22 cellular contexts compared by ENCODE assay signal in genomic region chr7:132272763-132273371, GRCh38.
"Had no signal": no experiment of that assay in that cellular context is flagged by ENCODE, and none has a peak within 500 bp of the region (broad histone marks: within the 10 kb centered on the region; RNA-seq: fewer than 3 reads in every experiment).

No MANE protein-coding gene starts in this region.

- H3K36me3 ChIP-seq: colonic mucosa, esophagus muscularis mucosa, esophagus squamous epithelium, gastrocnemius medialis, gastroesophageal sphincter, heart left ventricle, heart right ventricle had no signal

- H3K27ac ChIP-seq: colonic mucosa, dorsolateral prefrontal cortex, epithelial cell of prostate, esophagus muscularis mucosa, esophagus squamous epithelium, foreskin keratinocyte, gastrocnemius medialis, gastroesophageal sphincter, heart left ventricle, heart right ventricle had no signal

- H3K27me3 ChIP-seq: colonic mucosa, esophagus muscularis mucosa, esophagus squamous epithelium, gastrocnemius medialis, gastroesophageal sphincter, heart left ventricle, heart right ventricle had no signal

- DNase-seq: colonic mucosa; cortex of kidney; dermis blood vessel endothelial cell; dorsolateral prefrontal cortex; effector CD4-positive, alpha-beta T cell; effector CD8-positive, alpha-beta T cell; effector memory CD4-positive, alpha-beta T cell; effector memory CD8-positive, alpha-beta T cell; endodermal cell; erythroblast; esophagus squamous epithelium; foreskin fibroblast; foreskin keratinocyte; foreskin melanocyte; gastrocnemius medialis; glutamatergic neuron; head of caudate nucleus; heart left ventricle; heart right ventricle had no signal

- H3K9me3 ChIP-seq: colonic mucosa, esophagus muscularis mucosa, esophagus squamous epithelium, gastrocnemius medialis, gastroesophageal sphincter, heart left ventricle, heart right ventricle had no signal

- H3K4me3 ChIP-seq: colonic mucosa, dorsolateral prefrontal cortex, esophagus muscularis mucosa, esophagus squamous epithelium, gastrocnemius medialis, gastroesophageal sphincter, heart left ventricle, heart right ventricle had no signal
